ENCODE assay signal across 8 cellular contexts in the genomic region with DNA sequence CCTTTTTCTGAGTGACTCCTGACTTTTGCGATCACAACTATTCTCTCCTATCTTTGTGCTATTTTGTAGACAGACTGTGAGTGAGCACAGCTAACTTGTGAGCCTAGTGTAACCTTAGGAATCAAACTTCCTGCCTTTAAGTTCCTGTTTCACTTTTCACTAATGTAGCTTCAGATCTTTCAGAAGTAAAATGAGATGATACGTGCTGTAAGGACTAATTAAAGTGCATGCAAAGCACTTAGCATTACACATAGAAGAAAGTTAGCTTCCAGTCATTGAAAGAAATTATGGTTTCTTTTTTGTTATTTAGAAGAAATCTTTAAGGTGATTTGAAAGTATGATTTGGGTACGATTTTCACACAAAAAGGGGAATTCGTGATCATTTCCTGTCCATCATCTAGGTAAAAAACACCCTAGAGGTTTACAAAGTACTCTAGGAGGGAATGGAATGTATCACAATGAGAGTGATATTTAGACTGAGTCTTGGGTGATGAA.
A peak's percentile ranks its signal among the peaks of the same experiment; 100 is the strongest.
DNase-seq lines count a peak whose midpoint lies in the region; ATAC-seq, FAIRE-seq and TF ChIP-seq lines count a peak whose summit lies in the region.

No MANE protein-coding gene starts in this region.

- no peak for TF ChIP-seq CTCF in H1 (IDR thresholded peaks at IDR 0.05; ENCODE audit: control extremely low read depth in 1 of 3, insufficient read depth in 1 of 3, low read depth in 1 of 3, low read length in 3 of 3)

- no peak overlapping the region for H2BK15ac ChIP-seq in H1 (ENCODE audit: low read length)

- H4K5ac ChIP-seq in H1 (ENCODE audit: insufficient read length, low read depth, low read length) = no peak overlapping the region

- no peak for TF ChIP-seq RAD21 in H1 (IDR thresholded peaks at IDR 0.05 in 1 of 2, conservative IDR thresholded peaks at IDR 0.05 in 1 of 2; ENCODE audit: low read depth in 2 of 2, low read length in 2 of 2)

- no peaks in the 10 kb centered on the region for H3K23me2 ChIP-seq in H1 (ENCODE audit: low read depth, low read length)

- peak; percentile 68 for ATAC-seq in GM21423 (IDR thresholded peaks at IDR 0.05; ENCODE audit: unreplicated experiment)
- peak; percentile 55 for ATAC-seq in HG03575 (IDR thresholded peaks at IDR 0.05; ENCODE audit: extremely low read depth, insufficient number of reproducible peaks, low FRiP score, unreplicated experiment)

- no peak overlapping the region for H2AK5ac ChIP-seq in H1 (ENCODE audit: low read depth, low read length)

- 96% methylated on average over 4 of the region's 4 CpGs; no CpG with 5 or more reads in 1 of the 2 experiments for WGBS in H1 (ENCODE audit: extremely low coverage in 1 of 2, insufficient coverage in 1 of 2, insufficient read length in 1 of 2, insufficient replicate concordance in 2 of 2, low coverage in 1 of 2, low lambda C conversion rate in 2 of 2, missing lambda C conversion rate in 1 of 2), 2 experiments

- no peaks in the 10 kb centered on the region for H3K79me1 ChIP-seq in H1 (ENCODE audit: low read depth, low read length)

- no peaks in the 10 kb centered on the region for H3K27me3 ChIP-seq in H1 (replicated peaks in 1 of 4; ENCODE audit: control insufficient read depth in 3 of 4, extremely low read depth in 1 of 4, insufficient read depth in 3 of 4, low read length in 3 of 4)

- POLR2A ChIA-PET in H1 (lab: Charles Lee; ENCODE audit: partially characterized antibody) = no interaction called here

- TF ChIP-seq EP300 in H1 (IDR thresholded peaks at IDR 0.05; ENCODE audit: borderline replicate concordance in 1 of 2, low read depth in 2 of 2, low read length in 2 of 2) = no peak

- H3K36me3 ChIP-seq in H1 (ENCODE audit: control insufficient read depth in 2 of 4, insufficient read depth in 4 of 4, low read length in 3 of 4) = no peaks in the 10 kb centered on the region

- no peaks in the 10 kb centered on the region for H3K79me2 ChIP-seq in H1 (ENCODE audit: control insufficient read depth in 1 of 2, insufficient read depth in 2 of 2, low read length in 2 of 2)

- no peak overlapping the region for H3K23ac ChIP-seq in H1 (ENCODE audit: insufficient read length)

- H3K4ac ChIP-seq in H1 (replicated peaks; ENCODE audit: insufficient read length, low read depth, low read length) = no peak overlapping the region

- TF ChIP-seq POLR2A in GM12891 (IDR thresholded peaks at IDR 0.05; ENCODE audit: low read depth, low read length) (no peak), H1 (IDR thresholded peaks at IDR 0.05; ENCODE audit: control extremely low read depth in 1 of 2, low read depth in 2 of 2, low read length in 2 of 2) (no peak)

- CTCF ChIA-PET in H1 (lab: Charles Lee; ENCODE audit: partially characterized antibody) = interaction anchor here (0.5 to 1.8 kb wide), 3 partner anchors 8 to 120 kb away, joined by 3 to 6 read pairs (median 5); no protein-coding TSS in a partner anchor

- no peak overlapping the region for H3K4me2 ChIP-seq in H1 (ENCODE audit: insufficient read depth in 1 of 2, low read depth in 2 of 2, low read length in 2 of 2)

- H2BK120ac ChIP-seq in H1 (replicated peaks; ENCODE audit: low read depth, low read length) = no peak overlapping the region

- H2BK12ac ChIP-seq in H1 (ENCODE audit: low read depth, low read length) = no peak overlapping the region

- DNase-seq in GM12891 (ENCODE audit: insufficient read length, low spot score) (no peak), H1 (ENCODE audit: low read depth in 1 of 2, low spot score in 2 of 2) (no peak), iPS-NIHi7 (ENCODE audit: extremely low spot score) (no peak), glomerular visceral epithelial cell (ENCODE audit: extremely low spot score) (no peak), D341Med (ENCODE audit: low spot score) (no peak), NCI-H2227 (lab: John Stamatoyannopoulos, UW; ENCODE audit: unreplicated experiment) (no peak)

- H3K14ac ChIP-seq in H1 (ENCODE audit: insufficient read length) = no peak overlapping the region

- H2AFZ ChIP-seq in H1 (ENCODE audit: low read length) = peak overlapping the region; percentile 57

- H3K27ac ChIP-seq in H1 (ENCODE audit: low read depth, low read length) = no peak overlapping the region

- no peaks in the 10 kb centered on the region for H4K20me1 ChIP-seq in H1 (replicated peaks in 1 of 2; ENCODE audit: control insufficient read depth in 1 of 2, insufficient read depth in 2 of 2, low read length in 2 of 2)

- H4K8ac ChIP-seq in H1 (ENCODE audit: extremely low read depth, insufficient read depth, low read length) = no peak overlapping the region

- H3K9me3 ChIP-seq in H1 (ENCODE audit: insufficient read depth in 2 of 2, low read depth in 1 of 2, low read length in 1 of 2) = peaks cover 0 to 5% of the 10 kb centered on the region in 2 experiments; a peak in 2 of 4 replicates

- no peak overlapping the region for H3K18ac ChIP-seq in H1 (ENCODE audit: extremely low read depth, low read length)

- H2BK20ac ChIP-seq in H1 (ENCODE audit: low read length) = no peak overlapping the region

- no peak overlapping the region for H3K4me3 ChIP-seq in H1 (ENCODE audit: extremely low read depth in 1 of 4, insufficient read depth in 2 of 4, low read depth in 3 of 4, low read length in 4 of 4)

- FAIRE-seq in GM12891 (lab: Jason Lieb, UNC) (no peak), H1 (lab: Jason Lieb, UNC) (no peak)

- no peaks in the 10 kb centered on the region for H3K4me1 ChIP-seq in H1 (replicated peaks in 1 of 4; ENCODE audit: control insufficient read depth in 3 of 4, insufficient read depth in 4 of 4, low read length in 3 of 4)

- H3K56ac ChIP-seq in H1 (replicated peaks; ENCODE audit: insufficient read length, low read depth, low read length) = no peak overlapping the region

- no peak overlapping the region for H4K91ac ChIP-seq in H1 (replicated peaks; ENCODE audit: insufficient read length, low read length)

- H3K9ac ChIP-seq in H1 (replicated peaks in 1 of 4; ENCODE audit: extremely low read depth in 1 of 4, low read depth in 3 of 4, low read length in 3 of 4) = no peak overlapping the region

- H2BK5ac ChIP-seq in H1 (ENCODE audit: low read depth, low read length) = no peak overlapping the region

TF ChIP-seq in GM12891, 5 proteins besides CTCF, POLR2A, EP300 and RAD21:
- no peak for TF ChIP-seq TAF1 (IDR thresholded peaks at IDR 0.05; ENCODE audit: low read depth, low read length)
- 0 out of 2 replicates have a peak, but pooled peaks have one; percentile 44 for TF ChIP-seq POLR2AphosphoS5 (IDR thresholded peaks at IDR 0.05; ENCODE audit: low read depth, low read length)
TF ChIP-seq in GM12891: peak in this region for 1.

TF ChIP-seq in H1, 55 proteins besides CTCF, POLR2A, EP300 and RAD21:
- no peak for TF ChIP-seq HDAC6 (IDR thresholded peaks at IDR 0.05; ENCODE audit: low read depth, low read length)
- TF ChIP-seq SUZ12 (IDR thresholded peaks at IDR 0.05; ENCODE audit: low read length) = no peak
- no peak for TF ChIP-seq KDM1A (IDR thresholded peaks at IDR 0.05; ENCODE audit: borderline replicate concordance, low read length)
- TF ChIP-seq, protein P1, sequence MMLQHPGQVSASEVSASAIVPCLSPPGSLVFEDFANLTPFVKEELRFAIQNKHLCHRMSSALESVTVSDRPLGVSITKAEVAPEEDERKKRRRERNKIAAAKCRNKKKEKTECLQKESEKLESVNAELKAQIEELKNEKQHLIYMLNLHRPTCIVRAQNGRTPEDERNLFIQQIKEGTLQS (IDR thresholded peaks at IDR 0.05; ENCODE audit: insufficient read depth, low read depth, low read length) = no peak
- no peak for TF ChIP-seq BACH1 (IDR thresholded peaks at IDR 0.05; ENCODE audit: low read length)
- no peak for TF ChIP-seq TAF7 (optimal IDR thresholded peaks at IDR 0.05; ENCODE audit: borderline replicate concordance, low read depth, low read length)
- TF ChIP-seq, protein P2, sequence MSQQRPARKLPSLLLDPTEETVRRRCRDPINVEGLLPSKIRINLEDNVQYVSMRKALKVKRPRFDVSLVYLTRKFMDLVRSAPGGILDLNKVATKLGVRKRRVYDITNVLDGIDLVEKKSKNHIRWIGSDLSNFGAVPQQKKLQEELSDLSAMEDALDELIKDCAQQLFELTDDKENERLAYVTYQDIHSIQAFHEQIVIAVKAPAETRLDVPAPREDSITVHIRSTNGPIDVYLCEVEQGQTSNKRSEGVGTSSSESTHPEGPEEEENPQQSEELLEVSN (IDR thresholded peaks at IDR 0.05) = no peak
- TF ChIP-seq SIRT6 (IDR thresholded peaks at IDR 0.05; ENCODE audit: low read length) = no peak
- no peak for TF ChIP-seq GABPA (IDR thresholded peaks at IDR 0.05; ENCODE audit: borderline replicate concordance, insufficient read depth, low read length)
- no peak for TF ChIP-seq RFX5 (IDR thresholded peaks at IDR 0.05; ENCODE audit: borderline replicate concordance, low read depth, low read length)
- TF ChIP-seq NANOG (IDR thresholded peaks at IDR 0.05; ENCODE audit: insufficient read depth, low read depth, low read length, poor library complexity, severe bottlenecking) = no peak
- TF ChIP-seq POLR2AphosphoS5 (IDR thresholded peaks at IDR 0.05; ENCODE audit: low read depth, low read length) = no peak
- no peak for TF ChIP-seq RXRA (IDR thresholded peaks at IDR 0.05; ENCODE audit: insufficient read depth, low read depth, low read length)
- no peak for TF ChIP-seq SP1 (IDR thresholded peaks at IDR 0.05; ENCODE audit: low read depth, low read length)
- TF ChIP-seq FOSL1 (IDR thresholded peaks at IDR 0.05; ENCODE audit: insufficient read depth, low read depth, low read length) = no peak
- no peak for TF ChIP-seq SIX5 (IDR thresholded peaks at IDR 0.05; ENCODE audit: low read depth, low read length)
- no peak for TF ChIP-seq SIN3A (conservative IDR thresholded peaks at IDR 0.05 in 1 of 2, IDR thresholded peaks at IDR 0.05 in 1 of 2; ENCODE audit: low read depth in 1 of 2, low read length in 2 of 2)
- no peak for TF ChIP-seq KDM4A (IDR thresholded peaks at IDR 0.05; ENCODE audit: low read depth, low read length, severe bottlenecking)
- no peak for TF ChIP-seq GTF2F1 (IDR thresholded peaks at IDR 0.05; ENCODE audit: borderline replicate concordance, low read depth, low read length)
- no peak for TF ChIP-seq SP2 (IDR thresholded peaks at IDR 0.05; ENCODE audit: low read length)
TF ChIP-seq in H1: peak in this region for 0.
